In the genomic region with DNA sequence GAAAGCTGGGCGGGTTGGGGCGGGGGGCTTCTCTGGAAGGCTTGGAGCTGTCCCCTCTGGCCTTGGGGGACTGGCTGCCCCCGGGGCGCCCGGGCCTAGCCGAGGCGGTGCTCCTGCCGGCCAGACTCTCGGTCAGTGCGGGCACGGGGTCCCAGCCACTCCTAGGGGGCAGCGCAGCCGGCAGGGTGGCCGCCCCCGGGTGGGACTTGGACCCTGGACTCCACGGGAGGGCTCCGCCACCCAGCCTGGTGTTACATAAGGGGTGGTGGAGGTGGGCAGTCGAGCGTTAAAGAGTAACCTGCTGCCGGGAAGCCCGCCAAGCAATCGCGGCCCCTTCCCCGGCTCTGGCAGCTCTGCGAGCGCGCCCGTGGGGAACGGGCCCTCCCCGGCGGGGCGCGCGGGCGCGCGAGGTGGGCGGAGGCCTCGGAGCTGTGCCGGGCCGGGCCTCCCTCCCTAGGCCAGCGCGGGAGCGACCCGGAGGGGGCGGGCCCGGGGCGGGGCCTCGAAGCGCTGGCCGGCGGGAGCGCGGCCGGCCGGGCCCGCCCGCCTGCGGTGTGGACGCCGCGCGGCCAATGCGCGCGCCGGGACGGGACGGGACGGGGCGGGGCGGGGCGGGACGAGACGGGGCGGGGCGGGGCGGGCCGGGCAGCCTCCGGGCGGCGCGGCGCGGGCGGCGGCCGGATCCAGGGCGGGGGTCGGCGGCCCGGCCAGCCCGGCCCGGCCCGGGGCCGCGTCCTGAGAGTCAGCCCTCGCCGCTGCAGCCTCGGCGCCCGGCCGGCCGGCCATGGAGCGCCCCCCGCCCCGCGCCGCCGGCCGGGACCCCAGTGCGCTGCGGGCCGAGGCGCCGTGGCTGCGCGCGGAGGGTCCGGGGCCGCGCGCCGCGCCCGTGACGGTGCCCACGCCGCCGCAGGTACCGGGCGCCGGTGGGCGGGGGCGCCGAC, we compare ENCODE assay signal across 1 cellular context.
TF ChIP-seq lines count a peak whose summit lies in the region.

A gene with protein sequence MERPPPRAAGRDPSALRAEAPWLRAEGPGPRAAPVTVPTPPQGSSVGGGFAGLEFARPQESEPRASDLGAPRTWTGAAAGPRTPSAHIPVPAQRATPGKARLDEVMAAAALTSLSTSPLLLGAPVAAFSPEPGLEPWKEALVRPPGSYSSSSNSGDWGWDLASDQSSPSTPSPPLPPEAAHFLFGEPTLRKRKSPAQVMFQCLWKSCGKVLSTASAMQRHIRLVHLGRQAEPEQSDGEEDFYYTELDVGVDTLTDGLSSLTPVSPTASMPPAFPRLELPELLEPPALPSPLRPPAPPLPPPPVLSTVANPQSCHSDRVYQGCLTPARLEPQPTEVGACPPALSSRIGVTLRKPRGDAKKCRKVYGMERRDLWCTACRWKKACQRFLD (plus strand): TSS at position 648 of the 941 bp plus-strand sequence. CDS start 137 bp downstream, at position 785.

TF ChIP-seq in GM12878, 131 proteins besides CTCF, POLR2A, EP300 and RAD21 (continued from another document):
- TF ChIP-seq, protein P1, sequence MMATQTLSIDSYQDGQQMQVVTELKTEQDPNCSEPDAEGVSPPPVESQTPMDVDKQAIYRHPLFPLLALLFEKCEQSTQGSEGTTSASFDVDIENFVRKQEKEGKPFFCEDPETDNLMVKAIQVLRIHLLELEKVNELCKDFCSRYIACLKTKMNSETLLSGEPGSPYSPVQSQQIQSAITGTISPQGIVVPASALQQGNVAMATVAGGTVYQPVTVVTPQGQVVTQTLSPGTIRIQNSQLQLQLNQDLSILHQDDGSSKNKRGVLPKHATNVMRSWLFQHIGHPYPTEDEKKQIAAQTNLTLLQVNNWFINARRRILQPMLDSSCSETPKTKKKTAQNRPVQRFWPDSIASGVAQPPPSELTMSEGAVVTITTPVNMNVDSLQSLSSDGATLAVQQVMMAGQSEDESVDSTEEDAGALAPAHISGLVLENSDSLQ (IDR thresholded peaks at IDR 0.05): no peak
- no peak for TF ChIP-seq SMAD1 (IDR thresholded peaks at IDR 0.05; ENCODE audit: low read depth, partially characterized antibody)
- TF ChIP-seq NR2F1 (conservative IDR thresholded peaks at IDR 0.05): no peak
- no peak for TF ChIP-seq CBX3 (IDR thresholded peaks at IDR 0.05; ENCODE audit: borderline replicate concordance, low read depth)
- no peak for TF ChIP-seq ZNF274 (IDR thresholded peaks at IDR 0.05; ENCODE audit: insufficient read depth, insufficient read length)
- TF ChIP-seq ETV6 (conservative IDR thresholded peaks at IDR 0.05 in 1 of 2, IDR thresholded peaks at IDR 0.05 in 1 of 2; ENCODE audit: borderline replicate concordance in 1 of 2, low read depth in 1 of 2): no peak
- TF ChIP-seq MYB (IDR thresholded peaks at IDR 0.05; ENCODE audit: borderline replicate concordance, low read depth, low read length): no peak
- TF ChIP-seq CUX1 (IDR thresholded peaks at IDR 0.05; ENCODE audit: insufficient replicate concordance, low read depth, low read length): no peak
- TF ChIP-seq BACH1 (IDR thresholded peaks at IDR 0.05; ENCODE audit: borderline replicate concordance): peak; percentile 54; the same call in 1 of the 2 replicates
- TF ChIP-seq, protein P2, sequence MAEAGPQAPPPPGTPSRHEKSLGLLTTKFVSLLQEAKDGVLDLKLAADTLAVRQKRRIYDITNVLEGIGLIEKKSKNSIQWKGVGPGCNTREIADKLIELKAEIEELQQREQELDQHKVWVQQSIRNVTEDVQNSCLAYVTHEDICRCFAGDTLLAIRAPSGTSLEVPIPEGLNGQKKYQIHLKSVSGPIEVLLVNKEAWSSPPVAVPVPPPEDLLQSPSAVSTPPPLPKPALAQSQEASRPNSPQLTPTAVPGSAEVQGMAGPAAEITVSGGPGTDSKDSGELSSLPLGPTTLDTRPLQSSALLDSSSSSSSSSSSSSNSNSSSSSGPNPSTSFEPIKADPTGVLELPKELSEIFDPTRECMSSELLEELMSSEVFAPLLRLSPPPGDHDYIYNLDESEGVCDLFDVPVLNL (IDR thresholded peaks at IDR 0.05; ENCODE audit: low read depth, low read length): no peak
- TF ChIP-seq SIN3A (IDR thresholded peaks at IDR 0.05; ENCODE audit: low read depth, low read length): no peak
- TF ChIP-seq DPF2 (IDR thresholded peaks at IDR 0.05): 0 out of 2 replicates have a peak, but pooled peaks have one; percentile 23
- no peak for TF ChIP-seq POLR2AphosphoS2 (IDR thresholded peaks at IDR 0.05; ENCODE audit: low read depth, low read length)
- no peak for TF ChIP-seq SREBF2 (IDR thresholded peaks at IDR 0.05; ENCODE audit: low read length)
- no peak for TF ChIP-seq NFYA (IDR thresholded peaks at IDR 0.05; ENCODE audit: borderline replicate concordance, low read depth, low read length)
- TF ChIP-seq BHLHE40 (IDR thresholded peaks at IDR 0.05; ENCODE audit: borderline replicate concordance in 1 of 2, low read depth in 2 of 2, low read length in 1 of 2): peak in 1 of 2 experiments; percentile 47; a peak in 1 of 4 replicates
- TF ChIP-seq NR2C2 (IDR thresholded peaks at IDR 0.05; ENCODE audit: borderline replicate concordance, control insufficient read depth, insufficient read length, low read depth): no peak
- TF ChIP-seq GATAD2B (conservative IDR thresholded peaks at IDR 0.05; ENCODE audit: low read depth): peak; percentile 67
- TF ChIP-seq NKRF (conservative IDR thresholded peaks at IDR 0.05): 0 out of 2 replicates have a peak, but pooled peaks have one; percentile 25
- no peak for TF ChIP-seq SMAD5 (IDR thresholded peaks at IDR 0.05; ENCODE audit: low read depth)
- no peak for TF ChIP-seq ATF7 (IDR thresholded peaks at IDR 0.05; ENCODE audit: low read depth)
- no peak for TF ChIP-seq NFIC (IDR thresholded peaks at IDR 0.05; ENCODE audit: low read depth, low read length)
- no peak for TF ChIP-seq NFXL1 (IDR thresholded peaks at IDR 0.05; ENCODE audit: borderline replicate concordance)
- TF ChIP-seq RCOR1 (conservative IDR thresholded peaks at IDR 0.05; ENCODE audit: low read depth, low read length): no peak
- TF ChIP-seq LARP7 (IDR thresholded peaks at IDR 0.05): peak; percentile 68; the same call in 1 of the 2 replicates
- no peak for TF ChIP-seq GABPA (IDR thresholded peaks at IDR 0.05; ENCODE audit: low read depth)
- TF ChIP-seq EED (IDR thresholded peaks at IDR 0.05; ENCODE audit: low read depth): no peak
- TF ChIP-seq POU2F2 (IDR thresholded peaks at IDR 0.05; ENCODE audit: borderline replicate concordance, low read depth, low read length): no peak
- no peak for TF ChIP-seq PAX8 (IDR thresholded peaks at IDR 0.05)
- no peak for TF ChIP-seq ELK1 (IDR thresholded peaks at IDR 0.05; ENCODE audit: low read depth, low read length)
- TF ChIP-seq CREB1 (IDR thresholded peaks at IDR 0.05; ENCODE audit: low read depth): no peak
- TF ChIP-seq USF2 (IDR thresholded peaks at IDR 0.05; ENCODE audit: borderline replicate concordance, low read depth, low read length): no peak
- 0 out of 2 replicates have a peak, but pooled peaks have one; percentile 76 for TF ChIP-seq RB1 (IDR thresholded peaks at IDR 0.05; ENCODE audit: borderline replicate concordance)
- no peak for TF ChIP-seq FOS (IDR thresholded peaks at IDR 0.05; ENCODE audit: borderline replicate concordance, extremely low read depth, insufficient read length)
- no peak for TF ChIP-seq MEF2A (IDR thresholded peaks at IDR 0.05; ENCODE audit: insufficient read depth, low read depth, low read length)
TF ChIP-seq in GM12878: peak in this region for 7.
